Comparison of ENCODE assay signal across 8 cellular contexts in genomic region chr10:62016477-62017140, GRCh38.
DNase-seq lines count a peak whose midpoint lies in the region; ATAC-seq and TF ChIP-seq lines count a peak whose summit lies in the region.

No MANE protein-coding gene starts in this region.

- peak overlapping the region in 1 of 2 donors; percentile 71 for H3K27ac Mint-ChIP-seq in natural killer cell
- H3K27ac Mint-ChIP-seq in natural killer cell treated with Interleukin-12 subunit alpha and Interleukin-12 subunit beta and Interleukin-15 and Interleukin-18, amount 100 ng/mL, for 72 hours = peak overlapping the region in 1 of 2 donors; percentile 51

- H3K4me3 ChIP-seq in uterus = no peak overlapping the region

- H3K4me3 Mint-ChIP-seq in natural killer cell = no peak overlapping the region
- H3K4me3 Mint-ChIP-seq in natural killer cell treated with Interleukin-12 subunit alpha and Interleukin-12 subunit beta and Interleukin-15 and Interleukin-18, amount 100 ng/mL, for 72 hours = no peak overlapping the region

- H3K9me3 Mint-ChIP-seq in natural killer cell = no peaks in the 10 kb centered on the region
- H3K9me3 Mint-ChIP-seq in natural killer cell treated with Interleukin-12 subunit alpha and Interleukin-12 subunit beta and Interleukin-15 and Interleukin-18, amount 100 ng/mL, for 72 hours = no peaks in the 10 kb centered on the region

- no peaks in the 10 kb centered on the region for H3K36me3 Mint-ChIP-seq in natural killer cell
- peaks cover 5% of the 10 kb centered on the region for H3K36me3 Mint-ChIP-seq in natural killer cell treated with Interleukin-12 subunit alpha and Interleukin-12 subunit beta and Interleukin-15 and Interleukin-18, amount 100 ng/mL, for 72 hours

- no peaks in the 10 kb centered on the region for H3K27me3 ChIP-seq in uterus

- intact Hi-C loops in natural killer cell (cut with micrococcal nuclease) (no loop called here), uterus (cut with DNase I; ENCODE audit: low total_unique reads) (no loop called here)

- ATAC-seq in natural killer cell = peak in 2 of 3 donors; percentile 26 to 65
- no peak for ATAC-seq in natural killer cell treated with Interleukin-12 subunit alpha and Interleukin-12 subunit beta and Interleukin-15 and Interleukin-18, amount 100 ng/mL, for 72 hours
- ATAC-seq in HG03196 (IDR thresholded peaks at IDR 0.05; ENCODE audit: unreplicated experiment) = peak; percentile 54
- ATAC-seq in esophagus mucosa = peak; percentile 35
- no peak for ATAC-seq in HG02970 (IDR thresholded peaks at IDR 0.05; ENCODE audit: low FRiP score, unreplicated experiment)

- no peak for TF ChIP-seq POLR2A in uterus (IDR thresholded peaks at IDR 0.05)

- no peaks in the 10 kb centered on the region for H3K27me3 Mint-ChIP-seq in natural killer cell (ENCODE audit: low read depth in 2 of 2)
- no peaks in the 10 kb centered on the region for H3K27me3 Mint-ChIP-seq in natural killer cell treated with Interleukin-12 subunit alpha and Interleukin-12 subunit beta and Interleukin-15 and Interleukin-18, amount 100 ng/mL, for 72 hours

- H3K9me3 ChIP-seq in uterus = no peaks in the 10 kb centered on the region

- peaks cover 0 to 8% of the 10 kb centered on the region in 2 donors for H3K4me1 ChIP-seq in uterus

- no peaks in the 10 kb centered on the region for H3K36me3 ChIP-seq in uterus

- no peak for DNase-seq in natural killer cell
- no peak for DNase-seq in natural killer cell treated with Interleukin-12 subunit alpha and Interleukin-12 subunit beta and Interleukin-15 and Interleukin-18, amount 100 ng/mL, for 72 hours (ENCODE audit: low spot score)
- no peak for DNase-seq in uterus
- no peak for DNase-seq in mucosa of gallbladder (ENCODE audit: low spot score)
- DNase-seq in NCI-H526 (lab: John Stamatoyannopoulos, UW) = no peak

- peak overlapping the region; percentile 66 to 89 for H3K27ac ChIP-seq in uterus

- TF ChIP-seq CTCF in natural killer cell (IDR thresholded peaks at IDR 0.05) (no peak), uterus (IDR thresholded peaks at IDR 0.05) (no peak)

- peaks cover 27% of the 10 kb centered on the region in 2 donors for H3K4me1 Mint-ChIP-seq in natural killer cell
- peaks cover 31 to 32% of the 10 kb centered on the region in 2 donors for H3K4me1 Mint-ChIP-seq in natural killer cell treated with Interleukin-12 subunit alpha and Interleukin-12 subunit beta and Interleukin-15 and Interleukin-18, amount 100 ng/mL, for 72 hours (ENCODE audit: low read depth in 2 of 2)

Comparison
In these comparisons a context has a peak if more than half of its experiments do, and no peak if none do; other contexts are left out.
1. ATAC-seq: peak in natural killer cell (2 of 3), HG03196 (single experiment) and esophagus mucosa (single experiment); none in natural killer cell treated with Interleukin-12 subunit alpha and Interleukin-12 subunit beta and Interleukin-15 and Interleukin-18, amount 100 ng/mL, for 72 hours (0 of 2) and HG02970 (single experiment).